In genomic region chr13:109910131-109910530, GRCh38 we compare ENCODE assay signal across 21 cellular contexts.
DNase-seq lines count a peak whose midpoint lies in the region; ATAC-seq, FAIRE-seq and TF ChIP-seq lines count a peak whose summit lies in the region.
"Had no signal": no experiment of that assay in that cellular context is flagged by ENCODE, and none has a peak within 500 bp of the region (broad histone marks: within the 10 kb centered on the region; RNA-seq: fewer than 3 reads in every experiment).

No MANE protein-coding gene starts in this region.

- intact Hi-C loops in left cardiac atrium (cut with DNase I) (no loop called here), left ventricle myocardium inferior (cut with micrococcal nuclease) (no loop called here)

- H3K4me3 ChIP-seq in left ventricle myocardium inferior (no peak overlapping the region), fibroblast of pulmonary artery (replicated peaks; ENCODE audit: low read depth, low read length) (no peak overlapping the region)
- H3K4me3 ChIP-seq: HAP-1 had no signal

- H3K9me3 ChIP-seq in left ventricle myocardium inferior (replicated peaks) = peaks cover 3% of the 10 kb centered on the region
- H3K9me3 ChIP-seq: BE2C, HAP-1 had no signal

- H3K4me1 ChIP-seq in left ventricle myocardium inferior = no peaks in the 10 kb centered on the region
- H3K4me1 ChIP-seq: BE2C, HAP-1 had no signal

- H3K36me3 ChIP-seq in left ventricle myocardium inferior = no peaks in the 10 kb centered on the region
- H3K36me3 ChIP-seq: BE2C, HAP-1 had no signal

- ATAC-seq in left cardiac atrium = peak; percentile 15 to 61

- H3K27ac ChIP-seq in left ventricle myocardium inferior (replicated peaks) = no peak overlapping the region

- TF ChIP-seq POLR2A in H54 (IDR thresholded peaks at IDR 0.05; ENCODE audit: low read depth, low read length) = no peak

- TF ChIP-seq CTCF in left ventricle myocardium inferior (IDR thresholded peaks at IDR 0.05; ENCODE audit: borderline replicate concordance) (no peak), AG09319 (IDR thresholded peaks at IDR 0.05; ENCODE audit: low read depth, low read length) (no peak), fibroblast of pulmonary artery (IDR thresholded peaks at IDR 0.05; ENCODE audit: low read length, missing control alignments) (no peak)

- no peaks in the 10 kb centered on the region for H3K27me3 ChIP-seq in left ventricle myocardium inferior (ENCODE audit: low read depth)

- DNase-seq in left cardiac atrium = no peak
- DNase-seq in left ventricle myocardium inferior = no peak
- peak; percentile 24 for DNase-seq in AG09319 (ENCODE audit: extremely low read depth, low read depth)
- DNase-seq in H54 (ENCODE audit: insufficient read length, low spot score) = no peak
- DNase-seq in fibroblast of pulmonary artery (ENCODE audit: low read depth) = peak; percentile 10
- no peak for DNase-seq in SIG-M5 treated with dmso at 0.1 percent for 504 hours (lab: John Stamatoyannopoulos, UW; ENCODE audit: unreplicated experiment)
- DNase-seq in NCI-H1436 treated with DMSO at 0.1 percent for 48 hours (lab: John Stamatoyannopoulos, UW) = no peak
- DNase-seq: BE2C; C1 segment of cervical spinal cord; CD4-positive, CD25-positive, alpha-beta regulatory T cell; CD8-positive, alpha-beta memory T cell; COR-L47; DMS 273 treated with DMSO at 0.1 percent for 48 hours; DMS53; DND-41; EL had no signal

- FAIRE-seq in H54 (lab: Jason Lieb, UNC) = peak; percentile 11
- FAIRE-seq: G401.6, GM12891, GM19239, H1 had no signal

Comparison
In these comparisons a context has a peak if more than half of its experiments do, and no peak if none do; other contexts are left out.
1. DNase-seq: peak in AG09319 (single experiment) and fibroblast of pulmonary artery (single experiment); none in left cardiac atrium (single experiment), left ventricle myocardium inferior (single experiment), H54 (single experiment), SIG-M5 treated with dmso at 0.1 percent for 504 hours (single experiment) and NCI-H1436 treated with DMSO at 0.1 percent for 48 hours (single experiment).